1 cellular context compared by ENCODE assay signal in genomic region chr4:151549378-151549777, GRCh38.
TF ChIP-seq lines count a peak whose summit lies in the region.

No MANE protein-coding gene starts in this region.

TF ChIP-seq in H1, 55 proteins besides CTCF, POLR2A, EP300 and RAD21:
- TF ChIP-seq SP1 (IDR thresholded peaks at IDR 0.05; ENCODE audit: low read depth, low read length), result 0 out of 2 replicates have a peak, but pooled peaks have one; percentile 38
- peak; percentile 84 for TF ChIP-seq CHD7 (IDR thresholded peaks at IDR 0.05; ENCODE audit: insufficient replicate concordance, low read length)
- 0 out of 2 replicates have a peak, but pooled peaks have one; percentile 31 for TF ChIP-seq TAF1 (IDR thresholded peaks at IDR 0.05; ENCODE audit: low read depth, low read length)
- TF ChIP-seq SRF (IDR thresholded peaks at IDR 0.05; ENCODE audit: low read depth, low read length), result peak; percentile 79
